27 cellular contexts compared by ENCODE assay signal in genomic region chr10:109106604-109107003, GRCh38.
"Had no signal": no experiment of that assay in that cellular context is flagged by ENCODE, and none has a peak within 500 bp of the region (broad histone marks: within the 10 kb centered on the region; RNA-seq: fewer than 3 reads in every experiment).

No MANE protein-coding gene starts in this region.

- FAIRE-seq: colon, endometrium, endothelial cell of umbilical vein, frontal cortex had no signal

- H3K4me1 ChIP-seq: colonic mucosa, esophagus muscularis mucosa, esophagus squamous epithelium, gastrocnemius medialis, gastroesophageal sphincter, heart left ventricle, heart right ventricle had no signal

- H3K9me3 ChIP-seq: colonic mucosa, esophagus muscularis mucosa, esophagus squamous epithelium, gastrocnemius medialis, gastroesophageal sphincter, heart left ventricle, heart right ventricle had no signal

- H3K27me3 ChIP-seq: colonic mucosa, esophagus muscularis mucosa, esophagus squamous epithelium, gastrocnemius medialis, gastroesophageal sphincter, heart left ventricle, heart right ventricle had no signal

- H3K4me3 ChIP-seq: colonic mucosa, coronary artery, dorsolateral prefrontal cortex, esophagus muscularis mucosa, esophagus squamous epithelium, gastrocnemius medialis, gastroesophageal sphincter, heart left ventricle, heart right ventricle had no signal

- ATAC-seq: effector memory CD8-positive, alpha-beta T cell; esophagus mucosa; gastrocnemius medialis; gastroesophageal sphincter; heart left ventricle; heart right ventricle had no signal

- DNase-seq: colonic mucosa; cortex of kidney; dermis blood vessel endothelial cell; dorsolateral prefrontal cortex; effector CD4-positive, alpha-beta T cell; effector CD8-positive, alpha-beta T cell; effector memory CD4-positive, alpha-beta T cell; effector memory CD8-positive, alpha-beta T cell; endodermal cell; erythroblast; esophagus squamous epithelium; foreskin fibroblast; foreskin melanocyte; gastrocnemius medialis; glutamatergic neuron; head of caudate nucleus; heart left ventricle; heart right ventricle had no signal

- H3K27ac ChIP-seq: colonic mucosa, coronary artery, dorsolateral prefrontal cortex, epithelial cell of prostate, esophagus muscularis mucosa, esophagus squamous epithelium, gastrocnemius medialis, gastroesophageal sphincter, heart left ventricle, heart right ventricle had no signal

- H3K36me3 ChIP-seq: colonic mucosa, esophagus muscularis mucosa, esophagus squamous epithelium, gastrocnemius medialis, gastroesophageal sphincter, heart left ventricle, heart right ventricle had no signal
